ENCODE assay signal across 9 cellular contexts in genomic region chr6:101527467-101527866, GRCh38.
"Had no signal": no experiment of that assay in that cellular context is flagged by ENCODE, and none has a peak within 500 bp of the region (broad histone marks: within the 10 kb centered on the region; RNA-seq: fewer than 3 reads in every experiment).

No MANE protein-coding gene starts in this region.

- DNase-seq: GM23248, GOT3, H7, HFFc6 had no signal

- H2AFZ ChIP-seq: GM23248 had no signal

- H3K9me3 ChIP-seq: HAP-1 had no signal

- H3K27ac ChIP-seq: GM23248, HL-60 had no signal

- H3K4me3 ChIP-seq: GM23248, HAP-1, K562 had no signal

- H3K9ac ChIP-seq: GM23248 had no signal

- ATAC-seq: HCT116, HepG2, K562 had no signal

- H3K27ac Mint-ChIP-seq: HFFc6 had no signal

- H3K36me3 ChIP-seq: HAP-1 had no signal

- H3K9me3 Mint-ChIP-seq: HFFc6 had no signal

- H3K4me3 Mint-ChIP-seq: HFFc6 had no signal

- H3K4me1 ChIP-seq: HAP-1 had no signal
